8 cellular contexts compared by ENCODE assay signal in genomic region chr12:62601765-62602444, GRCh38.
DNase-seq lines count a peak whose midpoint lies in the region; ATAC-seq and TF ChIP-seq lines count a peak whose summit lies in the region.

No MANE protein-coding gene starts in this region.

- H3K27ac ChIP-seq in right atrium auricular region (peak overlapping the region; percentile 100), mesendoderm (ENCODE audit: low read depth, low read length) (peak overlapping the region; percentile 100)

- peak overlapping the region; percentile 99 for H3K56ac ChIP-seq in mesendoderm (ENCODE audit: low read length)

- DNase-seq in right atrium auricular region (ENCODE audit: low spot score) (no peak), Right ventricle myocardium superior (no peak), astrocyte of the cerebellum (ENCODE audit: low read depth) (no peak), mesendoderm (no peak), NCI-H524 (lab: John Stamatoyannopoulos, UW) (no peak), COLO829 (ENCODE audit: low spot score) (no peak), NCI-H526 (lab: John Stamatoyannopoulos, UW) (no peak)

- peak overlapping the region; percentile 75 for H3K18ac ChIP-seq in mesendoderm (ENCODE audit: low read length)

- H4K8ac ChIP-seq in mesendoderm (ENCODE audit: low read depth, low read length), result peak overlapping the region; percentile 1

- no peak overlapping the region for H3K23ac ChIP-seq in mesendoderm (ENCODE audit: low read length)

- H3K27me3 ChIP-seq in right atrium auricular region, result no peaks in the 10 kb centered on the region
- H3K27me3 ChIP-seq in mesendoderm (ENCODE audit: insufficient read depth, low read length, poor library complexity), result no peaks in the 10 kb centered on the region

- in situ Hi-C loops in astrocyte of the cerebellum (cut with HindIII; ENCODE audit: low sequenced_read_pairs), result loop anchor here (10.0 to 25.0 kb wide), 3 partner anchors 103 to 460 kb away; no protein-coding TSS in a partner anchor

- H4K5ac ChIP-seq in mesendoderm (ENCODE audit: low read length), result peak overlapping the region; percentile 51

- no peak overlapping the region for H3K4ac ChIP-seq in mesendoderm (ENCODE audit: low read depth, low read length)

- H3K79me1 ChIP-seq in mesendoderm (ENCODE audit: low read length), result peaks cover 3% of the 10 kb centered on the region

- H3K9me3 ChIP-seq in right atrium auricular region, result no peaks in the 10 kb centered on the region

- H3K4me1 ChIP-seq in right atrium auricular region (peaks cover 0 to 19% of the 10 kb centered on the region in 2 donors), mesendoderm (ENCODE audit: control insufficient read depth, low read depth, low read length) (peaks cover 5% of the 10 kb centered on the region)

- peak overlapping the region; percentile 92 for H2BK5ac ChIP-seq in mesendoderm (ENCODE audit: low read length)

- intact Hi-C loops in Right ventricle myocardium superior (cut with DNase I), result no loop called here

- H3K9ac ChIP-seq in mesendoderm (ENCODE audit: low read length), result peak overlapping the region; percentile 99

- H3K79me2 ChIP-seq in mesendoderm (ENCODE audit: control insufficient read depth, insufficient read depth, low read length), result peaks cover 37% of the 10 kb centered on the region

- no peak overlapping the region for H2AK5ac ChIP-seq in mesendoderm (ENCODE audit: low read length)

- H2BK15ac ChIP-seq in mesendoderm (replicated peaks; ENCODE audit: low read depth), result no peak overlapping the region

- TF ChIP-seq CTCF in right atrium auricular region (IDR thresholded peaks at IDR 0.05) (no peak), astrocyte of the cerebellum (IDR thresholded peaks at IDR 0.05; ENCODE audit: low read depth, low read length, missing control alignments) (no peak)

- H3K36me3 ChIP-seq in right atrium auricular region (no peaks in the 10 kb centered on the region), mesendoderm (ENCODE audit: control insufficient read depth, insufficient read depth, low read length) (no peaks in the 10 kb centered on the region)

- H2BK120ac ChIP-seq in mesendoderm (ENCODE audit: low read depth, low read length), result no peak overlapping the region

- no CpG with 5 or more reads among the region's 10 CpGs for WGBS in mesendoderm (ENCODE audit: extremely low coverage, insufficient coverage, low lambda C conversion rate)

- ATAC-seq in Right ventricle myocardium superior (ENCODE audit: poor library complexity) (no peak), HG03108 (IDR thresholded peaks at IDR 0.05; ENCODE audit: unreplicated experiment) (no peak)

- H3K4me2 ChIP-seq in mesendoderm (ENCODE audit: low read length), result peak overlapping the region; percentile 76

- H3K4me3 ChIP-seq in right atrium auricular region (peak overlapping the region; percentile 65 to 79), astrocyte of the cerebellum (ENCODE audit: low read depth, low read length) (peak overlapping the region; percentile 81), mesendoderm (ENCODE audit: low read length) (peak overlapping the region; percentile 48)
